24 cellular contexts compared by ENCODE assay signal in the genomic region with DNA sequence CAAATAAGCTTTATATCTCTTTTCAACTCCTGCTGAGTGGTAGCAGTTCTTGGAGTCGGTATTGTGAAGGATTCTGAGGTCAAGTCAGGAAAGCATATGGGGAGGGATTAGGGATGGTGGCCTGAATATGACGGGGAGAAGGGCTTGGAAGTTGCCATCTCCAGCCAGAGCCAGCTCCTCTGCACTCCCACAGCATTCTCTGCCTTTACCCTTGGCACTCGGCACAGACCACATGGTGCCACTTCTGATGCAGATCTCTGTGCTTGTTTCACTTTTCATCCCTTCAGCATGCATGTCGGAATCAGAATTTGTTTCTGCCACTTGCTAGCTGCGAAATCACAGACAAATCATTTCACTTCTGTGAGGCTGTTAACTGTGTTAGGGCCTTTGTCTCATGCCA. TPM values are rescaled to one million over a fixed set of nuclear protein-coding genes. Genes with fewer than 3 reads are reported as not detected.
DNase-seq lines count a peak whose midpoint lies in the region; TF ChIP-seq lines count a peak whose summit lies in the region.
"Had no signal": no experiment of that assay in that cellular context is flagged by ENCODE, and none has a peak within 500 bp of the region (broad histone marks: within the 10 kb centered on the region; RNA-seq: fewer than 3 reads in every experiment).

No MANE protein-coding gene starts in this region.

- H3K9me3 ChIP-seq in OCI-LY3 (ENCODE audit: insufficient read depth, low read length) (no peaks in the 10 kb centered on the region), testis (no peaks in the 10 kb centered on the region)
- H3K9me3 ChIP-seq: prostate gland, sigmoid colon had no signal

- WGBS in testis, 2 donors: 70 to 74% methylated on average over 5 of the region's 5 CpGs

- H3K9ac ChIP-seq in OCI-LY3 (ENCODE audit: low read length): no peak overlapping the region
- H3K9ac ChIP-seq: GM23248 had no signal

- intact Hi-C loops in testis (cut with DNase I; ENCODE audit: low total_unique reads): no loop called here

- TF ChIP-seq CTCF in OCI-LY3 (IDR thresholded peaks at IDR 0.05; ENCODE audit: low read depth, low read length): no peak
- no peak for TF ChIP-seq CTCF in testis (IDR thresholded peaks at IDR 0.05)

- H3K4me1 ChIP-seq in OCI-LY3 (ENCODE audit: low read length) (peaks cover 54% of the 10 kb centered on the region), testis (peaks cover 19% of the 10 kb centered on the region)
- H3K4me1 ChIP-seq: prostate gland had no signal

- H3K4me2 ChIP-seq in OCI-LY3 (ENCODE audit: low read length): peak overlapping the region; percentile 78

- H3K36me3 ChIP-seq in OCI-LY3 (replicated peaks; ENCODE audit: low read depth, low read length) (no peaks in the 10 kb centered on the region), testis (ENCODE audit: low read depth, missing control alignments) (no peaks in the 10 kb centered on the region)
- H3K36me3 ChIP-seq: prostate gland, sigmoid colon had no signal

- peak overlapping the region; percentile 34; the same call in 1 of the 2 replicates for H3K27ac ChIP-seq in OCI-LY3 (ENCODE audit: low read length)
- no peak overlapping the region for H3K27ac ChIP-seq in testis
- H3K27ac ChIP-seq: GM23248, prostate gland, sigmoid colon, SK-N-MC had no signal

- H3K4me3 ChIP-seq in OCI-LY3 (ENCODE audit: low read length) (peak overlapping the region; percentile 50), testis (no peak overlapping the region)
- H3K4me3 ChIP-seq: GM23248, prostate gland, sigmoid colon, SK-N-MC had no signal

- peak; percentile 39 for DNase-seq in germinal center (ENCODE audit: low spot score)
- peak; percentile 74 for DNase-seq in testis
- no peak for DNase-seq in NK-92 treated with Interleukin-12 subunit alpha and Interleukin-12 subunit beta, amount 100 ng/mL, for 24 hours (lab: John Stamatoyannopoulos, UW)
- no peak for DNase-seq in NCI-H2107 treated with DMSO at 0.1 percent for 48 hours (lab: John Stamatoyannopoulos, UW; ENCODE audit: unreplicated experiment)
- DNase-seq in stimulated activated naive CD4-positive, alpha-beta T cell treated with Interleukin-2 at 50 U/mL for 16 hours (lab: John Stamatoyannopoulos, UW): no peak
- DNase-seq: activated gamma-delta T cell treated with Interleukin-2 at 50 U/mL for 16 hours; activated T-cell treated with anti-CD3 and anti-CD28 coated beads, Interleukin-2, amount 50 U/mL, for 4 hours; DMS79; erythroblast; GF-D8; GM23248; natural killer cell; NCI-H1048; NCI-H1694; NCI-H446 treated with DMSO at 0.1 percent for 48 hours; NCI-H774; OCI-M1; sigmoid colon; stimulated activated CD4-positive, alpha-beta T cell treated with anti-CD3 and anti-CD28 coated beads, Interleukin-4, amount 100 ng/mL, for 1 hour; T-helper 1 cell had no signal

- H3K79me2 ChIP-seq in OCI-LY3 (ENCODE audit: low read length): no peaks in the 10 kb centered on the region

- TF ChIP-seq POLR2A in GM19099 (IDR thresholded peaks at IDR 0.05; ENCODE audit: extremely low read depth, insufficient read length, low read depth) (peak; percentile 43), testis (IDR thresholded peaks at IDR 0.05) (no peak)

- no peaks in the 10 kb centered on the region for H3K27me3 ChIP-seq in OCI-LY3 (ENCODE audit: low read depth, low read length)
- H3K27me3 ChIP-seq in testis: no peaks in the 10 kb centered on the region
- H3K27me3 ChIP-seq: sigmoid colon had no signal

- no peak overlapping the region for H2AFZ ChIP-seq in OCI-LY3 (ENCODE audit: low read depth, low read length)
- H2AFZ ChIP-seq: GM23248 had no signal

- H4K20me1 ChIP-seq in OCI-LY3 (ENCODE audit: insufficient read depth, low read length): no peaks in the 10 kb centered on the region

RNA-seq across cellular contexts. Expression of gene RAB11A, which starts 52.5 kb away (rescaled TPM):
- total RNA-seq in testis: 100 to 1,000 TPM; 221 to 307 TPM
- 546 TPM for polyA plus RNA-seq in testis (ENCODE audit: insufficient read depth, low read depth, low replicate concordance)

Comparison
In these comparisons a context has a peak if more than half of its experiments do, and no peak if none do; other contexts are left out.
1. DNase-seq: peak in germinal center (single experiment) and testis (single experiment); none in NK-92 treated with Interleukin-12 subunit alpha and Interleukin-12 subunit beta, amount 100 ng/mL, for 24 hours (single experiment), NCI-H2107 treated with DMSO at 0.1 percent for 48 hours (single experiment) and stimulated activated naive CD4-positive, alpha-beta T cell treated with Interleukin-2 at 50 U/mL for 16 hours (single experiment).